Comparison of ENCODE assay signal across 20 cellular contexts in the genomic region with DNA sequence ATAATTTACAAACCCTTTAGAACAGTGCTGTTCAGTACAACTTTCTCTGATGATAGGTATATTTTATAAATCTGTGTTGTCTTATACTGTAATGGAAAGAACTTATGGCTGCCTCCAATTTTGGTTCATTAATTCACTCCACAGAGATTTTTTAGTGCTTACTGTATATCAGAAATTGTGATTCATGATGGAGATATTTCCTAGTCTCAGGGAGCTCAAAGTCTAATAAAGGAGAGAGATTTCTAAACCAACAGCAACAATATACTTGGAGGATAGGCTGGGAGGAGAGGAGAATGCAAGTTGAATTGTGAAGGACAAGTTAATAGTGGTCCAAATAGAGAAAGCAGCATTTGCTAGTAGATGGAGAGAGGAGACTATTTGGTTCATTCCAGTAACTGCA.
DNase-seq lines count a peak whose midpoint lies in the region; ATAC-seq, FAIRE-seq and TF ChIP-seq lines count a peak whose summit lies in the region.
"Had no signal": no experiment of that assay in that cellular context is flagged by ENCODE, and none has a peak within 500 bp of the region (broad histone marks: within the 10 kb centered on the region; RNA-seq: fewer than 3 reads in every experiment).

No MANE protein-coding gene starts in this region.

- no peaks in the 10 kb centered on the region for H3K36me3 ChIP-seq in WERI-Rb-1
- H3K36me3 ChIP-seq: pancreas, spleen, uterus had no signal

- no peak for TF ChIP-seq POLR2A in H54 (IDR thresholded peaks at IDR 0.05; ENCODE audit: low read depth, low read length)

- H3K4me3 ChIP-seq in fibroblast of mammary gland (ENCODE audit: control insufficient read depth, low read depth, low read length) = no peak overlapping the region
- H3K4me3 ChIP-seq in WERI-Rb-1 (ENCODE audit: low read depth, low read length) = no peak overlapping the region
- H3K4me3 ChIP-seq: pancreas, spleen, uterus had no signal

- H3K9me3 ChIP-seq in WERI-Rb-1 (ENCODE audit: severe bottlenecking) = no peaks in the 10 kb centered on the region
- H3K9me3 ChIP-seq: pancreas, spleen, uterus had no signal

- H3K27ac ChIP-seq in WERI-Rb-1 = no peak overlapping the region
- H3K27ac ChIP-seq: pancreas, spleen, uterus had no signal

- no peak for ATAC-seq in GM18867 (IDR thresholded peaks at IDR 0.05; ENCODE audit: unreplicated experiment)
- no peak for ATAC-seq in activated naive CD4-positive, alpha-beta T cell treated with anti-CD3 and anti-CD28 coated beads, Interleukin-2, amount 50 U/mL, for 72 hours
- ATAC-seq: activated CD8-positive, alpha-beta memory T cell treated with anti-CD3 and anti-CD28 coated beads, Interleukin-2, amount 10 ng/mL, durations not matched to agents 7 days and 5 days; left colon; pancreas; stimulated activated naive CD8-positive, alpha-beta T cell treated with anti-CD3 and anti-CD28 coated beads, Interleukin-15, Interleukin-2, amounts not matched to agents 100 U/mL and 50 U/mL, for 24 hours had no signal

- FAIRE-seq in H54 (lab: Jason Lieb, UNC) = peak; percentile 97
- FAIRE-seq: GM12892, pancreas had no signal

- TF ChIP-seq CTCF in fibroblast of mammary gland (conservative IDR thresholded peaks at IDR 0.05; ENCODE audit: control insufficient read depth, insufficient read depth, low read depth, low read length) (no peak), WERI-Rb-1 (IDR thresholded peaks at IDR 0.05; ENCODE audit: low read depth, low read length) (no peak)

- no peaks in the 10 kb centered on the region for H3K27me3 ChIP-seq in WERI-Rb-1 (ENCODE audit: insufficient read depth, low read depth, severe bottlenecking)
- H3K27me3 ChIP-seq: pancreas, spleen, uterus had no signal

- H3K36me3 Mint-ChIP-seq in activated naive CD4-positive, alpha-beta T cell treated with anti-CD3 and anti-CD28 coated beads, Interleukin-2, amount 50 U/mL, for 72 hours = peaks cover 0 to 5% of the 10 kb centered on the region in 2 donors

- DNase-seq in H54 (ENCODE audit: insufficient read length, low spot score) (no peak), SW 1271 (lab: John Stamatoyannopoulos, UW) (peak; percentile 10 to 42), fibroblast of mammary gland (ENCODE audit: low read depth) (peak; percentile 30), stromal cell of bone marrow (ENCODE audit: low read depth) (peak; percentile 40), WERI-Rb-1 (no peak)
- no peak for DNase-seq in activated naive CD4-positive, alpha-beta T cell treated with anti-CD3 and anti-CD28 coated beads, Interleukin-2, amount 50 U/mL, for 72 hours (ENCODE audit: low spot score in 2 of 2)
- DNase-seq: activated CD8-positive, alpha-beta memory T cell treated with anti-CD3 and anti-CD28 coated beads, Interleukin-2, amount 10 ng/mL, durations not matched to agents 7 days and 5 days; activated naive CD4-positive, alpha-beta T cell treated with anti-CD3 and anti-CD28 coated beads for 36 hours; CD8-positive, alpha-beta memory T cell; central memory CD4-positive, alpha-beta T cell; left colon; NCI-H1694 treated with DMSO at 0.1 percent for 48 hours; NCI-H524; OCI-M1; pancreas; spleen; stimulated activated naive CD8-positive, alpha-beta T cell treated with anti-CD3 and anti-CD28 coated beads, Interleukin-15, Interleukin-2, amounts not matched to agents 100 U/mL and 50 U/mL, for 24 hours; uterus had no signal

- H3K27ac Mint-ChIP-seq in activated naive CD4-positive, alpha-beta T cell treated with anti-CD3 and anti-CD28 coated beads, Interleukin-2, amount 50 U/mL, for 72 hours = no peak overlapping the region
- H3K27ac Mint-ChIP-seq: activated CD8-positive, alpha-beta memory T cell treated with anti-CD3 and anti-CD28 coated beads, Interleukin-2, amount 10 ng/mL, durations not matched to agents 7 days and 5 days; activated naive CD4-positive, alpha-beta T cell treated with anti-CD3 and anti-CD28 coated beads for 36 hours had no signal

- peaks cover 0 to 5% of the 10 kb centered on the region in 2 donors for H3K9me3 Mint-ChIP-seq in activated naive CD4-positive, alpha-beta T cell treated with anti-CD3 and anti-CD28 coated beads, Interleukin-2, amount 50 U/mL, for 72 hours
- H3K9me3 Mint-ChIP-seq: activated naive CD4-positive, alpha-beta T cell treated with anti-CD3 and anti-CD28 coated beads for 36 hours; CD8-positive, alpha-beta memory T cell had no signal

Comparison
In these comparisons a context has a peak if more than half of its experiments do, and no peak if none do; other contexts are left out.
1. DNase-seq: peak in SW 1271 (2 of 2), fibroblast of mammary gland (single experiment) and stromal cell of bone marrow (single experiment); none in H54 (single experiment), WERI-Rb-1 (single experiment) and activated naive CD4-positive, alpha-beta T cell treated with anti-CD3 and anti-CD28 coated beads, Interleukin-2, amount 50 U/mL, for 72 hours (0 of 2).